Comparison of ENCODE assay signal across 19 cellular contexts in the genomic region with DNA sequence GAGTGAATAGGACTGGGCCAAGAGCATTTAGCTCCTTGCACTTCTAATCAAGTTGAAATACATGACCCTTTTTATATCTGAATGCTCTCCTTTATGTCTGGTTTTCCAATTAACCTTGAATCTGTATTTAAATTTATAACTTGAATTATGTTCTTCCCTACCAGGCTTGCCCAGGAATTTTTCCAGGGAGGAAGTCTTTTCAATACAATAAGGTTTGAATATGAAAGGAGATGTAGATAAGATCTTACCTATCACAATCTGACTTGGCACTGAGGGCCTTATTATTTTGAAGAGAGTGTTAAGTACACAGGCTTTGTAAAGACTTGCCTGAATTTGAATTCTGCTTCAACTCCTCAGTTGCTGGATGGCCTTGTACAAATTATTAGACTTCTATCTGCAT.
"Had no signal": no experiment of that assay in that cellular context is flagged by ENCODE, and none has a peak within 500 bp of the region (broad histone marks: within the 10 kb centered on the region; RNA-seq: fewer than 3 reads in every experiment).

No MANE protein-coding gene starts in this region.

- H3K36me3 Mint-ChIP-seq: activated CD8-positive, alpha-beta memory T cell treated with anti-CD3 and anti-CD28 coated beads, Interleukin-2, amount 10 ng/mL, durations not matched to agents 7 days and 5 days; activated naive CD4-positive, alpha-beta T cell treated with anti-CD3 and anti-CD28 coated beads, Interleukin-2, amount 50 U/mL, for 72 hours had no signal

- H3K4me3 Mint-ChIP-seq: activated CD4-positive, alpha-beta T cell treated with anti-CD3 and anti-CD28 coated beads for 36 hours; activated CD8-positive, alpha-beta memory T cell treated with anti-CD3 and anti-CD28 coated beads, Interleukin-2, amount 10 ng/mL, durations not matched to agents 7 days and 5 days; activated CD8-positive, alpha-beta T cell treated with anti-CD3 and anti-CD28 coated beads, Interleukin-2, amount 10 ng/mL, durations not matched to agents 7 days and 5 days; nephron had no signal

- H3K27me3 Mint-ChIP-seq: activated CD4-positive, alpha-beta T cell treated with anti-CD3 and anti-CD28 coated beads for 36 hours; activated CD8-positive, alpha-beta memory T cell treated with anti-CD3 and anti-CD28 coated beads, Interleukin-2, amount 10 ng/mL, durations not matched to agents 7 days and 5 days had no signal

- H3K4me3 ChIP-seq: colonic mucosa, left ventricle myocardium inferior, lung, tibial nerve had no signal

- H3K9me3 Mint-ChIP-seq: nephron had no signal

- H3K27ac Mint-ChIP-seq: activated CD4-positive, alpha-beta T cell treated with anti-CD3 and anti-CD28 coated beads for 36 hours; activated CD8-positive, alpha-beta memory T cell treated with anti-CD3 and anti-CD28 coated beads, Interleukin-2, amount 10 ng/mL, durations not matched to agents 7 days and 5 days; activated CD8-positive, alpha-beta T cell treated with anti-CD3 and anti-CD28 coated beads, Interleukin-2, amount 10 ng/mL, durations not matched to agents 7 days and 5 days; activated naive CD4-positive, alpha-beta T cell treated with anti-CD3 and anti-CD28 coated beads, Interleukin-2, amount 50 U/mL, for 72 hours; activated T-helper 2 cell treated with anti-CD3 and anti-CD28 coated beads, Interferon-gamma antibody, Interleukin-2, Interleukin-4, amounts not matched to agents 10 μg/mL and 5 μg/mL and 100 μg/mL, durations not matched to agents 14 hours and 24 hours and 36 hours; nephron had no signal

- ATAC-seq: activated CD4-positive, alpha-beta T cell treated with anti-CD3 and anti-CD28 coated beads for 36 hours; activated CD8-positive, alpha-beta memory T cell treated with anti-CD3 and anti-CD28 coated beads, Interleukin-2, amount 10 ng/mL, durations not matched to agents 7 days and 5 days; activated CD8-positive, alpha-beta T cell treated with anti-CD3 and anti-CD28 coated beads, Interleukin-2, amount 10 ng/mL, durations not matched to agents 7 days and 5 days; activated naive CD4-positive, alpha-beta T cell treated with anti-CD3 and anti-CD28 coated beads, Interleukin-2, amount 50 U/mL, for 72 hours; right cardiac atrium had no signal

- H3K4me1 Mint-ChIP-seq: activated CD4-positive, alpha-beta T cell treated with anti-CD3 and anti-CD28 coated beads for 36 hours; activated CD8-positive, alpha-beta memory T cell treated with anti-CD3 and anti-CD28 coated beads, Interleukin-2, amount 10 ng/mL, durations not matched to agents 7 days and 5 days had no signal

- DNase-seq: activated CD4-positive, alpha-beta T cell treated with anti-CD3 and anti-CD28 coated beads for 36 hours; activated CD4-positive, CD25-positive, alpha-beta regulatory T cell; activated CD8-positive, alpha-beta memory T cell treated with anti-CD3 and anti-CD28 coated beads, Interleukin-2, amount 10 ng/mL, durations not matched to agents 7 days and 5 days; activated CD8-positive, alpha-beta T cell treated with anti-CD3 and anti-CD28 coated beads, Interleukin-2, amount 10 ng/mL, durations not matched to agents 7 days and 5 days; activated T-cell treated with anti-CD3 and anti-CD28 coated beads, Interleukin-2, amount 50 U/mL, for 48 hours; colonic mucosa; effector CD8-positive, alpha-beta T cell; left ventricle myocardium inferior; posterior cingulate gyrus; right cardiac atrium; stimulated activated CD4-positive, alpha-beta T cell treated with anti-CD3 and anti-CD28 coated beads, Interleukin-2, amount 100 ng/mL, for 48 hours; stimulated activated naive CD4-positive, alpha-beta T cell treated with Interleukin-2 at 50 U/mL for 16 hours had no signal

- H3K27me3 ChIP-seq: colonic mucosa, tibial nerve had no signal

- H3K9me3 ChIP-seq: colonic mucosa, tibial nerve had no signal

- H3K27ac ChIP-seq: colonic mucosa, left ventricle myocardium inferior, tibial nerve had no signal

- FAIRE-seq: bronchial epithelial cell, islet of Langerhans had no signal

- H3K36me3 ChIP-seq: colonic mucosa, left ventricle myocardium inferior, tibial nerve had no signal

- H3K4me1 ChIP-seq: colonic mucosa, left ventricle myocardium inferior, tibial nerve had no signal
